ENCODE assay signal across 1 cellular context in the genomic region with DNA sequence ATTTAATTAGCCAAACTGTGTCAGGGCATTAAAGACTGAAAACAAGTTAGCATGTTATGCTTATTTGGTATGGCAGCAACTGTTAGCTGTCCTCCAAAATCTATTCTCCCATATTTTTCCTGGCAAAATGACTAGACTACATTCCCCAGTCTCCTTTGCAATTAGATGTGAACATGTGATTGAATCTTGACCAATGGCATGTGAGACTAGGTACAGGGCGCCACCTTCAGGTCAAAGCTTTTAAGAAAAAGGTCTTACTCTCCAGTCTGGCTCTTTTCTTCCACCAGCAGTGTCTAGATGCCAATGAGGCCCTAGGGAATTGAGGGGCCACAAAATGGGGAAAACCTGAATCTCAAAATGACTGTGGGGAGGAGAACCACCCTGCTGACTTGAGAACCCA.
TF ChIP-seq lines count a peak whose summit lies in the region.

No MANE protein-coding gene starts in this region.

TF ChIP-seq in GM12878, 131 proteins besides CTCF, POLR2A, EP300 and RAD21 (continued from another document):
- TF ChIP-seq, protein P1, sequence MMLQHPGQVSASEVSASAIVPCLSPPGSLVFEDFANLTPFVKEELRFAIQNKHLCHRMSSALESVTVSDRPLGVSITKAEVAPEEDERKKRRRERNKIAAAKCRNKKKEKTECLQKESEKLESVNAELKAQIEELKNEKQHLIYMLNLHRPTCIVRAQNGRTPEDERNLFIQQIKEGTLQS (IDR thresholded peaks at IDR 0.05; ENCODE audit: borderline replicate concordance, extremely low read depth, low read depth, low read length) = peak; percentile 83; the same call in 1 of the 2 replicates
- TF ChIP-seq, protein P2, sequence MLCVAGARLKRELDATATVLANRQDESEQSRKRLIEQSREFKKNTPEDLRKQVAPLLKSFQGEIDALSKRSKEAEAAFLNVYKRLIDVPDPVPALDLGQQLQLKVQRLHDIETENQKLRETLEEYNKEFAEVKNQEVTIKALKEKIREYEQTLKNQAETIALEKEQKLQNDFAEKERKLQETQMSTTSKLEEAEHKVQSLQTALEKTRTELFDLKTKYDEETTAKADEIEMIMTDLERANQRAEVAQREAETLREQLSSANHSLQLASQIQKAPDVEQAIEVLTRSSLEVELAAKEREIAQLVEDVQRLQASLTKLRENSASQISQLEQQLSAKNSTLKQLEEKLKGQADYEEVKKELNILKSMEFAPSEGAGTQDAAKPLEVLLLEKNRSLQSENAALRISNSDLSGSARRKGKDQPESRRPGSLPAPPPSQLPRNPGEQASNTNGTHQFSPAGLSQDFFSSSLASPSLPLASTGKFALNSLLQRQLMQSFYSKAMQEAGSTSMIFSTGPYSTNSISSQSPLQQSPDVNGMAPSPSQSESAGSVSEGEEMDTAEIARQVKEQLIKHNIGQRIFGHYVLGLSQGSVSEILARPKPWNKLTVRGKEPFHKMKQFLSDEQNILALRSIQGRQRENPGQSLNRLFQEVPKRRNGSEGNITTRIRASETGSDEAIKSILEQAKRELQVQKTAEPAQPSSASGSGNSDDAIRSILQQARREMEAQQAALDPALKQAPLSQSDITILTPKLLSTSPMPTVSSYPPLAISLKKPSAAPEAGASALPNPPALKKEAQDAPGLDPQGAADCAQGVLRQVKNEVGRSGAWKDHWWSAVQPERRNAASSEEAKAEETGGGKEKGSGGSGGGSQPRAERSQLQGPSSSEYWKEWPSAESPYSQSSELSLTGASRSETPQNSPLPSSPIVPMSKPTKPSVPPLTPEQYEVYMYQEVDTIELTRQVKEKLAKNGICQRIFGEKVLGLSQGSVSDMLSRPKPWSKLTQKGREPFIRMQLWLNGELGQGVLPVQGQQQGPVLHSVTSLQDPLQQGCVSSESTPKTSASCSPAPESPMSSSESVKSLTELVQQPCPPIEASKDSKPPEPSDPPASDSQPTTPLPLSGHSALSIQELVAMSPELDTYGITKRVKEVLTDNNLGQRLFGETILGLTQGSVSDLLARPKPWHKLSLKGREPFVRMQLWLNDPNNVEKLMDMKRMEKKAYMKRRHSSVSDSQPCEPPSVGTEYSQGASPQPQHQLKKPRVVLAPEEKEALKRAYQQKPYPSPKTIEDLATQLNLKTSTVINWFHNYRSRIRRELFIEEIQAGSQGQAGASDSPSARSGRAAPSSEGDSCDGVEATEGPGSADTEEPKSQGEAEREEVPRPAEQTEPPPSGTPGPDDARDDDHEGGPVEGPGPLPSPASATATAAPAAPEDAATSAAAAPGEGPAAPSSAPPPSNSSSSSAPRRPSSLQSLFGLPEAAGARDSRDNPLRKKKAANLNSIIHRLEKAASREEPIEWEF (IDR thresholded peaks at IDR 0.05; ENCODE audit: insufficient replicate concordance, low read depth, low read length) = no peak
- no peak for TF ChIP-seq CHD2 (IDR thresholded peaks at IDR 0.05; ENCODE audit: borderline replicate concordance, low read depth, low read length)
- peak; percentile 68 for TF ChIP-seq SIX5 (IDR thresholded peaks at IDR 0.05; ENCODE audit: low read depth, low read length, severe bottlenecking)
